Comparison of ENCODE assay signal across 1 cellular context in genomic region chr4:138199568-138200235, GRCh38.
TF ChIP-seq lines count a peak whose summit lies in the region.

No MANE protein-coding gene starts in this region.

TF ChIP-seq in GM23338, 12 proteins besides CTCF, POLR2A, EP300 and RAD21 (continued from another document):
- TF ChIP-seq REST (IDR thresholded peaks at IDR 0.05; ENCODE audit: unreplicated experiment), result no peak
- no peak for TF ChIP-seq EZH2 (IDR thresholded peaks at IDR 0.05; ENCODE audit: low read depth, unreplicated experiment)
